Comparison of ENCODE assay signal across 1 cellular context in the genomic region with DNA sequence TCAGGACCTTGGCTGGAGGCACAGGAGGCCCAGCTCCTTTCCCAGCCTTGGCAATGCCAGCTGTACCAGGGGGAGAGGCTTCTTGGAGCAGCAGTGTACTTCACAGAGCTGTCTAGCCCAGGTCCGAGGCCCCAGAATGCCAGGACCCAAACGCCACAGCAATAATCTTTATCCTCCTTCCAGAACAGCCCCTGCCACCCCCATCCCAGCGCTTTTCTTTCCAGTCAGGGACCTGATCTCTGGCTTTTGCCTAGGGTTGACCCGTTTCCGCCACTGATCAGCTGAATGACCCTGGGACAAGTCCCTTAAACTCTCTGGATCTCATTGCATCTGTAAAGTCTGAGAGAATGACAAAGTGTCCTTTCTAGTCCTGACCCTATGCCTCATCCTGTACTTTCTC.
TF ChIP-seq lines count a peak whose summit lies in the region.

No MANE protein-coding gene starts in this region.

TF ChIP-seq in IMR-90, 13 proteins besides CTCF, POLR2A, EP300 and RAD21:
- TF ChIP-seq, protein P1, sequence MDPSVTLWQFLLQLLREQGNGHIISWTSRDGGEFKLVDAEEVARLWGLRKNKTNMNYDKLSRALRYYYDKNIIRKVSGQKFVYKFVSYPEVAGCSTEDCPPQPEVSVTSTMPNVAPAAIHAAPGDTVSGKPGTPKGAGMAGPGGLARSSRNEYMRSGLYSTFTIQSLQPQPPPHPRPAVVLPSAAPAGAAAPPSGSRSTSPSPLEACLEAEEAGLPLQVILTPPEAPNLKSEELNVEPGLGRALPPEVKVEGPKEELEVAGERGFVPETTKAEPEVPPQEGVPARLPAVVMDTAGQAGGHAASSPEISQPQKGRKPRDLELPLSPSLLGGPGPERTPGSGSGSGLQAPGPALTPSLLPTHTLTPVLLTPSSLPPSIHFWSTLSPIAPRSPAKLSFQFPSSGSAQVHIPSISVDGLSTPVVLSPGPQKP (IDR thresholded peaks at IDR 0.05; ENCODE audit: borderline replicate concordance, low read depth, low read length) = no peak
- TF ChIP-seq MAZ (IDR thresholded peaks at IDR 0.05; ENCODE audit: borderline replicate concordance, low read depth, low read length) (no peak), FOS (IDR thresholded peaks at IDR 0.05; ENCODE audit: low read depth, low read length) (no peak), RFX5 (IDR thresholded peaks at IDR 0.05; ENCODE audit: low read depth, low read length) (no peak), NFE2L2 (IDR thresholded peaks at IDR 0.05; ENCODE audit: low read depth, low read length) (no peak), CEBPB (IDR thresholded peaks at IDR 0.05; ENCODE audit: low read depth, low read length) (no peak), MXI1 (IDR thresholded peaks at IDR 0.05; ENCODE audit: borderline replicate concordance, low read depth, low read length) (no peak), BHLHE40 (IDR thresholded peaks at IDR 0.05; ENCODE audit: low read depth, low read length) (no peak), CHD1 (IDR thresholded peaks at IDR 0.05; ENCODE audit: low read depth, low read length) (no peak), SMC3 (IDR thresholded peaks at IDR 0.05; ENCODE audit: low read depth, low read length) (no peak), MAFK (IDR thresholded peaks at IDR 0.05; ENCODE audit: low read depth, low read length) (no peak)
- TF ChIP-seq, protein P2, sequence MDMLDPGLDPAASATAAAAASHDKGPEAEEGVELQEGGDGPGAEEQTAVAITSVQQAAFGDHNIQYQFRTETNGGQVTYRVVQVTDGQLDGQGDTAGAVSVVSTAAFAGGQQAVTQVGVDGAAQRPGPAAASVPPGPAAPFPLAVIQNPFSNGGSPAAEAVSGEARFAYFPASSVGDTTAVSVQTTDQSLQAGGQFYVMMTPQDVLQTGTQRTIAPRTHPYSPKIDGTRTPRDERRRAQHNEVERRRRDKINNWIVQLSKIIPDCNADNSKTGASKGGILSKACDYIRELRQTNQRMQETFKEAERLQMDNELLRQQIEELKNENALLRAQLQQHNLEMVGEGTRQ (IDR thresholded peaks at IDR 0.05; ENCODE audit: low read depth, low read length) = no peak
